ENCODE assay signal across 9 cellular contexts in genomic region chr11:35145249-35145648, GRCh38. TPM values are rescaled to one million over a fixed set of nuclear protein-coding genes. Genes with fewer than 3 reads are reported as not detected.
DNase-seq lines count a peak whose midpoint lies in the region; ATAC-seq, FAIRE-seq and TF ChIP-seq lines count a peak whose summit lies in the region.
"Had no signal": no experiment of that assay in that cellular context is flagged by ENCODE, and none has a peak within 500 bp of the region (broad histone marks: within the 10 kb centered on the region; RNA-seq: fewer than 3 reads in every experiment).

No MANE protein-coding gene starts in this region.

- H3K36me3 Mint-ChIP-seq in activated CD4-positive, alpha-beta T cell treated with anti-CD3 and anti-CD28 coated beads, Interleukin-2, amount 10 ng/mL, durations not matched to agents 24 days and 14 days (ENCODE audit: low read depth), result peaks cover 94% of the 10 kb centered on the region

- 93 to 100% methylated on average over 2 of the region's 2 CpGs for WGBS in heart right ventricle, 2 donors

- TF ChIP-seq CTCF in HFF-Myc (IDR thresholded peaks at IDR 0.05; ENCODE audit: low read depth, low read length, missing control alignments) (no peak), left ventricle myocardium inferior (IDR thresholded peaks at IDR 0.05; ENCODE audit: borderline replicate concordance) (no peak), heart right ventricle (IDR thresholded peaks at IDR 0.05) (no peak)

- H3K4me3 ChIP-seq in HFF-Myc (replicated peaks; ENCODE audit: low read depth, low read length) (peak overlapping the region; percentile 78), left ventricle myocardium inferior (no peak overlapping the region), heart right ventricle (peak overlapping the region in 1 of 10 donors; percentile 94)

- intact Hi-C loops in activated CD4-positive, alpha-beta T cell treated with anti-CD3 and anti-CD28 coated beads, Interleukin-2, amount 10 ng/mL, durations not matched to agents 24 days and 14 days (cut with micrococcal nuclease), result loop anchor here (10.0 kb wide), 2 partner anchors 900 to 1210 kb away; no protein-coding TSS in a partner anchor
- intact Hi-C loops in left ventricle myocardium inferior (cut with micrococcal nuclease) (no loop called here), heart right ventricle (cut with DNase I) (no loop called here)

- no peaks in the 10 kb centered on the region for H3K36me3 ChIP-seq in left ventricle myocardium inferior
- H3K36me3 ChIP-seq in heart right ventricle, result peaks cover 0 to 63% (median 0%) of the 10 kb centered on the region in 9 donors

- H3K9me3 Mint-ChIP-seq in activated CD4-positive, alpha-beta T cell treated with anti-CD3 and anti-CD28 coated beads, Interleukin-2, amount 10 ng/mL, durations not matched to agents 24 days and 14 days, result peaks cover 14% of the 10 kb centered on the region

- peak; percentile 76 for DNase-seq in activated CD4-positive, alpha-beta T cell treated with anti-CD3 and anti-CD28 coated beads, Interleukin-2, amount 10 ng/mL, durations not matched to agents 24 days and 14 days
- no peak for DNase-seq in activated CD4-positive, alpha-beta T cell treated with anti-CD3 and anti-CD28 coated beads, Interleukin-2, amount 50 U/mL, for 4 hours
- no peak for DNase-seq in HFF-Myc (ENCODE audit: extremely low read depth, low read depth)
- DNase-seq in NCI-H446 treated with DMSO at 0.1 percent for 48 hours (lab: John Stamatoyannopoulos, UW), result peak; percentile 41
- DNase-seq in H54 (ENCODE audit: insufficient read length, low spot score), result no peak
- DNase-seq in left ventricle myocardium inferior, result no peak
- DNase-seq in heart right ventricle, result no peak

- H3K27me3 Mint-ChIP-seq in activated CD4-positive, alpha-beta T cell treated with anti-CD3 and anti-CD28 coated beads, Interleukin-2, amount 10 ng/mL, durations not matched to agents 24 days and 14 days, result no peaks in the 10 kb centered on the region

- H3K4me1 ChIP-seq in left ventricle myocardium inferior (peaks cover 16% of the 10 kb centered on the region), heart right ventricle (peaks cover 0 to 84% (median 0%) of the 10 kb centered on the region in 9 donors)

- TF ChIP-seq POLR2A in H54 (IDR thresholded peaks at IDR 0.05; ENCODE audit: low read depth, low read length), result no peak

- H3K27me3 ChIP-seq in left ventricle myocardium inferior (ENCODE audit: low read depth), result no peaks in the 10 kb centered on the region
- H3K27me3 ChIP-seq in heart right ventricle, result no peaks in the 10 kb centered on the region

- H3K4me3 Mint-ChIP-seq in activated CD4-positive, alpha-beta T cell treated with anti-CD3 and anti-CD28 coated beads, Interleukin-2, amount 10 ng/mL, durations not matched to agents 24 days and 14 days, result peak overlapping the region; percentile 87

- FAIRE-seq in H54 (lab: Jason Lieb, UNC), result no peak
- FAIRE-seq: G401.6 had no signal

- H3K27ac ChIP-seq in left ventricle myocardium inferior (replicated peaks), result no peak overlapping the region
- peak overlapping the region in 1 of 10 donors; percentile 98 for H3K27ac ChIP-seq in heart right ventricle

- H3K27ac Mint-ChIP-seq in activated CD4-positive, alpha-beta T cell treated with anti-CD3 and anti-CD28 coated beads, Interleukin-2, amount 10 ng/mL, durations not matched to agents 24 days and 14 days, result peak overlapping the region; percentile 96

- peak; percentile 1 for ATAC-seq in esophagus mucosa
- no peak for ATAC-seq in heart right ventricle

- peaks cover 77% of the 10 kb centered on the region for H3K4me1 Mint-ChIP-seq in activated CD4-positive, alpha-beta T cell treated with anti-CD3 and anti-CD28 coated beads, Interleukin-2, amount 10 ng/mL, durations not matched to agents 24 days and 14 days

- H3K9me3 ChIP-seq in left ventricle myocardium inferior (replicated peaks), result peaks cover 3% of the 10 kb centered on the region
- H3K9me3 ChIP-seq in heart right ventricle, result peaks cover 0 to 5% (median 0%) of the 10 kb centered on the region in 11 donors

RNA-seq across cellular contexts. Expression of gene CD44, which starts 6.3 kb away (rescaled TPM):
- 488 and 489 TPM in 2 replicates for total RNA-seq in activated CD4-positive, alpha-beta T cell treated with anti-CD3 and anti-CD28 coated beads, Interleukin-2, amount 10 ng/mL, durations not matched to agents 24 days and 14 days
- total RNA-seq in esophagus mucosa (814 TPM), left ventricle myocardium inferior (14.0 TPM), heart right ventricle (100 to 1,000 TPM in 1 of 10 donors, 10 to 100 TPM in 9; 18.9 to 104 (median 27.1) TPM)
- polyA plus RNA-seq in heart right ventricle, result 10 to 100 TPM in 1 of 2 donors, 1 to 10 TPM in 1; 7.0 to 18.8 TPM

Comparison
In these comparisons a context has a peak if more than half of its experiments do, and no peak if none do; other contexts are left out.
1. DNase-seq: peak in activated CD4-positive, alpha-beta T cell treated with anti-CD3 and anti-CD28 coated beads, Interleukin-2, amount 10 ng/mL, durations not matched to agents 24 days and 14 days (single experiment) and NCI-H446 treated with DMSO at 0.1 percent for 48 hours (single experiment); none in activated CD4-positive, alpha-beta T cell treated with anti-CD3 and anti-CD28 coated beads, Interleukin-2, amount 50 U/mL, for 4 hours (0 of 2), HFF-Myc (single experiment), H54 (single experiment), left ventricle myocardium inferior (single experiment) and heart right ventricle (0 of 2).